ENCODE assay signal across 33 cellular contexts in the genomic region with DNA sequence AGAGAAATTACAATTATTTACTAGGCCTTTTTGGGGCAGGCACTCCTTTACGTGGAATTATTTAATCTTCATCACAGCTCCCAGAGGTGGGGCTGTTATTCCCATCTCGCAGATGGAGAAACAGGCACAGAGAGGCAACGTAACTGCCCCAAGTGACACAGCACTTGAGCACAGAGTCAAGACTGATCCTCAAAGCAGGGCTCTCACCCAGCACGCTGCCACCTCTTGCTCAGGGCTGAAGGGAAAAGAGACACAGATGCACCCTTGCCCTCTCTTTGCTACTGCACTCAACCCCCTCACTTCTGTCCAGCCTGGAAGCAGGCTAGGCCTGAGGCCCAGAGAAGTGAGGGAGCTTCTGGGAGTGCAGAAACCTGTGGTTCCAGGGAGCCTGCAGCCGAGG. TPM values are rescaled to one million over a fixed set of nuclear protein-coding genes. Genes with fewer than 3 reads are reported as not detected.
"Had no signal": no experiment of that assay in that cellular context is flagged by ENCODE, and none has a peak within 500 bp of the region (broad histone marks: within the 10 kb centered on the region; RNA-seq: fewer than 3 reads in every experiment).

No MANE protein-coding gene starts in this region.

- H3K36me3 ChIP-seq: ascending aorta, cardiac muscle cell had no signal

- ATAC-seq: activated CD4-positive, alpha-beta T cell treated with anti-CD3 and anti-CD28 coated beads for 36 hours; activated CD4-positive, CD25-positive, alpha-beta regulatory T cell treated with anti-CD3 and anti-CD28 coated beads, Interleukin-2, amount 50 U/mL, for 24 hours; activated CD8-positive, alpha-beta memory T cell treated with anti-CD3 and anti-CD28 coated beads, Interleukin-2, amount 10 ng/mL, durations not matched to agents 7 days and 5 days; activated CD8-positive, alpha-beta T cell treated with anti-CD3 and anti-CD28 coated beads, Interleukin-2, amount 10 ng/mL, durations not matched to agents 7 days and 5 days; activated naive CD8-positive, alpha-beta T cell treated with anti-CD3 and anti-CD28 coated beads, Interleukin-2, amount 50 U/mL, for 24 hours; WTC11 had no signal

- H3K9me3 ChIP-seq: ascending aorta had no signal

- DNase-seq: activated CD4-positive, alpha-beta memory T cell treated with anti-CD3 and anti-CD28 coated beads, Interleukin-2, amount 10 ng/mL, durations not matched to agents 7 days and 5 days; activated CD4-positive, alpha-beta T cell treated with anti-CD3 and anti-CD28 coated beads for 1 hour; activated CD4-positive, alpha-beta T cell treated with anti-CD3 and anti-CD28 coated beads for 36 hours; activated CD4-positive, alpha-beta T cell treated with anti-CD3 and anti-CD28 coated beads for 48 hours; activated CD4-positive, alpha-beta T cell treated with anti-CD3 and anti-CD28 coated beads, Interleukin-2, amount 10 ng/mL, durations not matched to agents 7 days and 5 days; activated CD4-positive, alpha-beta T cell treated with anti-CD3 and anti-CD28 coated beads, Interleukin-2, amount 50 U/mL, for 48 hours; activated CD4-positive, CD25-positive, alpha-beta regulatory T cell; activated CD8-positive, alpha-beta memory T cell treated with anti-CD3 and anti-CD28 coated beads for 24 hours; activated CD8-positive, alpha-beta memory T cell treated with anti-CD3 and anti-CD28 coated beads, Interleukin-2, amount 10 ng/mL, durations not matched to agents 7 days and 5 days; activated CD8-positive, alpha-beta memory T cell treated with anti-CD3 and anti-CD28 coated beads, Interleukin-2, amount 50 U/mL, for 48 hours; activated CD8-positive, alpha-beta T cell treated with anti-CD3 and anti-CD28 coated beads, Interleukin-2, amount 10 ng/mL, durations not matched to agents 7 days and 5 days; activated effector memory CD4-positive, alpha-beta T cell treated with Interleukin-2 at 50 U/mL for 16 hours; activated gamma-delta T cell; activated naive CD4-positive, alpha-beta T cell treated with anti-CD3 and anti-CD28 coated beads, Interleukin-2, amount 10 ng/mL, durations not matched to agents 7 days and 5 days; activated naive CD4-positive, alpha-beta T cell treated with Interleukin-2 at 50 U/mL for 16 hours; activated naive CD8-positive, alpha-beta T cell treated with anti-CD3 and anti-CD28 coated beads, Interleukin-2, amount 10 ng/mL, durations not matched to agents 7 days and 5 days; activated naive CD8-positive, alpha-beta T cell treated with anti-CD3 and anti-CD28 coated beads, Interleukin-2, amount 50 U/mL, for 24 hours; activated T-cell treated with anti-CD3 and anti-CD28 coated beads, Interleukin-2, amount 50 U/mL, for 24 hours; activated T-cell treated with anti-CD3 and anti-CD28 coated beads, Interleukin-2, amount 50 U/mL, for 48 hours; amygdala; anterior cingulate cortex; caudate nucleus; cerebellar nuclear complex; T-helper 1 cell; T-helper 2 cell; T-helper 9 cell had no signal

- H3K4me3 ChIP-seq: ascending aorta, cardiac muscle cell had no signal

- FAIRE-seq: bronchial epithelial cell, TTC549 had no signal

- H3K27ac ChIP-seq: ascending aorta, cardiac muscle cell, VCaP had no signal

- H3K27me3 ChIP-seq: cardiac muscle cell had no signal

RNA-seq across cellular contexts. Expression of a gene that starts 4.4 kb away (rescaled TPM):
- total RNA-seq: ascending aorta had no signal
